1 cellular context compared by ENCODE assay signal in the genomic region with DNA sequence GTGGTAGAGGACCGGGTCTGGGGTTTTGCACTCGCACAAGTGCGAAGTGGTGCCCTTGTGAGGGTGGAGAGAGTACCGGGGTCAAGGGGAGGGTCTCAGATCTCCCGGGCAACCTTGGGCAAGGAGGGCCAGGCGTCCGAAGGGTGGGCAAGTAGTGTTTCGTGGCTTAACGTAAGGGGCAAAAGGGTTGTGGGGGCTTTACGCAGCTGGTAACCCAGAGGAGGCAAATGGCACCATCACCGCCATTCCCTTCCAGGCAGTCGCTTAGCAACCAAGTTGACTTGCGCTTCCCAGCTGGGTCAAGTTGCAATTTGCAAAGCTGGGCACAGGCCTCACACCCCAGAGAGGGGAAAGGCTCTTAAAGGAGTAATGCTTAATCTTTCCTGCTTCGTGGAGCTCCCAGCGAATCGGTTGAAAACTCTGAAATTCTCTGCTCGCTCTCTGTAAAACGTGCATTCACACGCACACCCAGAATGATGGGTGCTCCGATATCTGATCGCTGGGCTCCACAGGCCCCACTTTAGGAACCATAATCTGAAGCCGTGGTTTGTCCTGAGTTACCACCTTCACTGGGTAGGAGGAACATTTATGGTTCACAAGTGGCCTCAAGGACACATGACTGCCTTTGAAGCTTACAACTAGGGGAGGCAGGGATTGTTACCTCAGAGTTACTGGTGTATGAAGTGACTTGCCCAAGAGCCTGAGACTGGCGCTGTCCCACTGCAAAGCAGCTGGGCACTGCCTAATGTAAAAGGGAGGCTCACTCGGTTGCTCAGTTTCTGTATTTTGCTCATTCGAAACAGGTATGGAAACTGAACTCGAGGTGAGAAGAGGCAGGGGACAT.
TF ChIP-seq lines count a peak whose summit lies in the region.

No MANE protein-coding gene starts in this region.

TF ChIP-seq in IMR-90, 13 proteins besides CTCF, POLR2A, EP300 and RAD21 (continued from another document):
- TF ChIP-seq, protein P1, sequence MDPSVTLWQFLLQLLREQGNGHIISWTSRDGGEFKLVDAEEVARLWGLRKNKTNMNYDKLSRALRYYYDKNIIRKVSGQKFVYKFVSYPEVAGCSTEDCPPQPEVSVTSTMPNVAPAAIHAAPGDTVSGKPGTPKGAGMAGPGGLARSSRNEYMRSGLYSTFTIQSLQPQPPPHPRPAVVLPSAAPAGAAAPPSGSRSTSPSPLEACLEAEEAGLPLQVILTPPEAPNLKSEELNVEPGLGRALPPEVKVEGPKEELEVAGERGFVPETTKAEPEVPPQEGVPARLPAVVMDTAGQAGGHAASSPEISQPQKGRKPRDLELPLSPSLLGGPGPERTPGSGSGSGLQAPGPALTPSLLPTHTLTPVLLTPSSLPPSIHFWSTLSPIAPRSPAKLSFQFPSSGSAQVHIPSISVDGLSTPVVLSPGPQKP (IDR thresholded peaks at IDR 0.05; ENCODE audit: borderline replicate concordance, low read depth, low read length) = no peak
- TF ChIP-seq FOS (IDR thresholded peaks at IDR 0.05; ENCODE audit: low read depth, low read length) = no peak
